ENCODE assay signal across 8 cellular contexts in the genomic region with DNA sequence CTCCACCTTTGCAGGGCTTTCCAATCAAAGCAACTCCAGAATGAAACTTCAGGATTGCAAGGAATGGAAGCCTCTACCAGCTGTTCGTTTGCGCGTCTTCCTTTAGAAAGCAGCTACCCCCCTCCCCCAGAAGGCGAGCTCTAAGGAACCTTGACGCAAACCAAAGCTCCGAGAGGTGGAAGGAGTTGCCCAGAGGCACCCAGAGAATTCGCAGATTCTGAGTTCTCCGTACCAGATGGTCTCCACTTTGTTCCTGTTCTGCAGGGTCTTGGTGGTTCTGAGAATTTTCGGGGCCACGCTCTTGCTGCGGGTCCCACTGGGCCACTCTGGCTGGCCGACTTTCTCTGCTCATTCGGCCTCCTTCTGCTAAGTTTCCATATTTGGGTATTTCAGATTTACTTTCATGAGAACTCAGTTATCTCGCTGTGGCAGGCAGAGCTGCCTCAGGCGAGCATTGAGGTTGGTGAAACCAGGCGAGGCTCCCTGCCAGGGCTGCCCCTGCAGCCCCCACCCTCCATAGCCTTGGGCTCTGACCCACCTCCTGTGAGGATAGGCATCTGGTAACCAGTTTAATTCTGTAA. TPM values are rescaled to one million over a fixed set of nuclear protein-coding genes. Genes with fewer than 3 reads are reported as not detected.
DNase-seq lines count a peak whose midpoint lies in the region; ATAC-seq and TF ChIP-seq lines count a peak whose summit lies in the region.

No MANE protein-coding gene starts in this region.

- no peaks in the 10 kb centered on the region for H3K27me3 ChIP-seq in esophagus (ENCODE audit: control insufficient read depth in 1 of 2, insufficient read depth in 2 of 2, low read length in 2 of 2)
- H3K27me3 ChIP-seq in neural cell (ENCODE audit: insufficient read depth, low read depth, low read length): peaks cover 25% of the 10 kb centered on the region

- H3K27ac ChIP-seq in esophagus (ENCODE audit: low read depth in 2 of 2, low read length in 1 of 2) (peak overlapping the region; percentile 73 to 78), neural cell (ENCODE audit: low read length) (no peak overlapping the region)

- no peak overlapping the region for H3K4me2 ChIP-seq in neural cell (ENCODE audit: low read length)

- H3K4me1 ChIP-seq in esophagus (ENCODE audit: control insufficient read depth in 2 of 2, insufficient read depth in 2 of 2, low read length in 1 of 2): peaks cover 8 to 13% of the 10 kb centered on the region in 2 donors

- 2 to 8% methylated on average over 16 of the region's 16 CpGs for WGBS in esophagus, 2 donors

- H2AFZ ChIP-seq in neural cell (ENCODE audit: low read depth, low read length): no peak overlapping the region

- no peaks in the 10 kb centered on the region for H3K79me2 ChIP-seq in neural cell (replicated peaks; ENCODE audit: insufficient read depth, low read length)

- H3F3A ChIP-seq in neural cell (ENCODE audit: insufficient read depth, low read length, poor library complexity, severe bottlenecking): no peaks in the 10 kb centered on the region

- no peak overlapping the region for H3K9ac ChIP-seq in neural cell (ENCODE audit: low read length)

- no peaks in the 10 kb centered on the region for H4K20me1 ChIP-seq in neural cell (ENCODE audit: insufficient read depth)

- TF ChIP-seq RAD21 in neural cell (conservative IDR thresholded peaks at IDR 0.05): no peak

- TF ChIP-seq CTCF in WI38 (IDR thresholded peaks at IDR 0.05; ENCODE audit: low read depth, low read length): no peak
- no peak for TF ChIP-seq CTCF in neural cell (IDR thresholded peaks at IDR 0.05; ENCODE audit: poor library complexity, severe bottlenecking)

- no peaks in the 10 kb centered on the region for H3K9me2 ChIP-seq in neural cell (ENCODE audit: insufficient read depth, low read length)

- H3K9me3 ChIP-seq in esophagus (ENCODE audit: control insufficient read depth in 2 of 2, insufficient read depth in 1 of 2, low read depth in 1 of 2, low read length in 1 of 2) (no peaks in the 10 kb centered on the region), neural cell (ENCODE audit: low read length) (peaks cover 6% of the 10 kb centered on the region)

- H3K36me3 ChIP-seq in esophagus (ENCODE audit: control insufficient read depth in 2 of 2, insufficient read depth in 2 of 2, low read length in 1 of 2) (no peaks in the 10 kb centered on the region), neural cell (ENCODE audit: insufficient read depth, low read length) (no peaks in the 10 kb centered on the region)

- peak; percentile 43 for DNase-seq in CD1c-positive myeloid dendritic cell (ENCODE audit: extremely low spot score)
- no peak for DNase-seq in NCI-H446 (lab: John Stamatoyannopoulos, UW)

- ATAC-seq in GM18907 (IDR thresholded peaks at IDR 0.05; ENCODE audit: unreplicated experiment) (peak; percentile 38), HG03354 (IDR thresholded peaks at IDR 0.05; ENCODE audit: poor library complexity, severe bottlenecking, unreplicated experiment) (peak; percentile 27), GM19467 (IDR thresholded peaks at IDR 0.05; ENCODE audit: unreplicated experiment) (no peak)

- TF ChIP-seq EP300 in neural cell (conservative IDR thresholded peaks at IDR 0.05; ENCODE audit: poor library complexity, severe bottlenecking): no peak

- H3K4me3 ChIP-seq in WI38 (ENCODE audit: low read depth, low read length) (peak overlapping the region; percentile 74), esophagus (ENCODE audit: low read depth in 1 of 2, low read length in 2 of 2) (peak overlapping the region; percentile 62 to 86), neural cell (ENCODE audit: low read length) (peak overlapping the region; percentile 46)

TF ChIP-seq in neural cell, 6 proteins besides CTCF, POLR2A, EP300 and RAD21:
- TF ChIP-seq TAF1 (IDR thresholded peaks at IDR 0.05; ENCODE audit: low read depth): no peak
- TF ChIP-seq SMC3 (conservative IDR thresholded peaks at IDR 0.05; ENCODE audit: poor library complexity): no peak
- TF ChIP-seq POLR2AphosphoS5 (IDR thresholded peaks at IDR 0.05): no peak
- no peak for TF ChIP-seq MXI1 (conservative IDR thresholded peaks at IDR 0.05; ENCODE audit: poor library complexity, severe bottlenecking)
- TF ChIP-seq EZH2 (IDR thresholded peaks at IDR 0.05; ENCODE audit: borderline replicate concordance, insufficient read depth, low read length, poor library complexity, severe bottlenecking): no peak
- TF ChIP-seq, protein P1, sequence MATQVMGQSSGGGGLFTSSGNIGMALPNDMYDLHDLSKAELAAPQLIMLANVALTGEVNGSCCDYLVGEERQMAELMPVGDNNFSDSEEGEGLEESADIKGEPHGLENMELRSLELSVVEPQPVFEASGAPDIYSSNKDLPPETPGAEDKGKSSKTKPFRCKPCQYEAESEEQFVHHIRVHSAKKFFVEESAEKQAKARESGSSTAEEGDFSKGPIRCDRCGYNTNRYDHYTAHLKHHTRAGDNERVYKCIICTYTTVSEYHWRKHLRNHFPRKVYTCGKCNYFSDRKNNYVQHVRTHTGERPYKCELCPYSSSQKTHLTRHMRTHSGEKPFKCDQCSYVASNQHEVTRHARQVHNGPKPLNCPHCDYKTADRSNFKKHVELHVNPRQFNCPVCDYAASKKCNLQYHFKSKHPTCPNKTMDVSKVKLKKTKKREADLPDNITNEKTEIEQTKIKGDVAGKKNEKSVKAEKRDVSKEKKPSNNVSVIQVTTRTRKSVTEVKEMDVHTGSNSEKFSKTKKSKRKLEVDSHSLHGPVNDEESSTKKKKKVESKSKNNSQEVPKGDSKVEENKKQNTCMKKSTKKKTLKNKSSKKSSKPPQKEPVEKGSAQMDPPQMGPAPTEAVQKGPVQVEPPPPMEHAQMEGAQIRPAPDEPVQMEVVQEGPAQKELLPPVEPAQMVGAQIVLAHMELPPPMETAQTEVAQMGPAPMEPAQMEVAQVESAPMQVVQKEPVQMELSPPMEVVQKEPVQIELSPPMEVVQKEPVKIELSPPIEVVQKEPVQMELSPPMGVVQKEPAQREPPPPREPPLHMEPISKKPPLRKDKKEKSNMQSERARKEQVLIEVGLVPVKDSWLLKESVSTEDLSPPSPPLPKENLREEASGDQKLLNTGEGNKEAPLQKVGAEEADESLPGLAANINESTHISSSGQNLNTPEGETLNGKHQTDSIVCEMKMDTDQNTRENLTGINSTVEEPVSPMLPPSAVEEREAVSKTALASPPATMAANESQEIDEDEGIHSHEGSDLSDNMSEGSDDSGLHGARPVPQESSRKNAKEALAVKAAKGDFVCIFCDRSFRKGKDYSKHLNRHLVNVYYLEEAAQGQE (IDR thresholded peaks at IDR 0.05; ENCODE audit: borderline replicate concordance): no peak
TF ChIP-seq in neural cell: peak in this region for 0.

RNA-seq across cellular contexts. Expression of a gene that starts 0.8 kb away (rescaled TPM):
- 1 to 10 TPM; 3.2 to 4.9 TPM for polyA plus RNA-seq in esophagus
- polyA plus RNA-seq in neural cell: 0.18 and 0.69 TPM in 2 replicates
- polyA minus RNA-seq in neural cell: 0.24 and 0.58 TPM in 2 replicates
